ENCODE assay signal across 36 cellular contexts in genomic region chr15:62459875-62460274, GRCh38.
"Had no signal": no experiment of that assay in that cellular context is flagged by ENCODE, and none has a peak within 500 bp of the region (broad histone marks: within the 10 kb centered on the region; RNA-seq: fewer than 3 reads in every experiment).

No MANE protein-coding gene starts in this region.

- DNase-seq: activated CD4-positive, alpha-beta memory T cell treated with anti-CD3 and anti-CD28 coated beads, Interleukin-2, amount 10 ng/mL, durations not matched to agents 7 days and 5 days; activated CD4-positive, alpha-beta T cell treated with anti-CD3 and anti-CD28 coated beads for 1 hour; activated CD4-positive, alpha-beta T cell treated with anti-CD3 and anti-CD28 coated beads for 36 hours; activated CD4-positive, alpha-beta T cell treated with anti-CD3 and anti-CD28 coated beads for 48 hours; activated CD4-positive, alpha-beta T cell treated with anti-CD3 and anti-CD28 coated beads, Interleukin-2, amount 10 ng/mL, durations not matched to agents 7 days and 5 days; activated CD4-positive, alpha-beta T cell treated with anti-CD3 and anti-CD28 coated beads, Interleukin-2, amount 50 U/mL, for 48 hours; activated CD4-positive, CD25-positive, alpha-beta regulatory T cell; activated CD8-positive, alpha-beta memory T cell treated with anti-CD3 and anti-CD28 coated beads for 24 hours; activated CD8-positive, alpha-beta memory T cell treated with anti-CD3 and anti-CD28 coated beads, Interleukin-2, amount 10 ng/mL, durations not matched to agents 7 days and 5 days; activated CD8-positive, alpha-beta memory T cell treated with anti-CD3 and anti-CD28 coated beads, Interleukin-2, amount 50 U/mL, for 48 hours; activated CD8-positive, alpha-beta T cell treated with anti-CD3 and anti-CD28 coated beads, Interleukin-2, amount 10 ng/mL, durations not matched to agents 7 days and 5 days; activated effector memory CD4-positive, alpha-beta T cell treated with Interleukin-2 at 50 U/mL for 16 hours; activated gamma-delta T cell; activated naive CD4-positive, alpha-beta T cell treated with anti-CD3 and anti-CD28 coated beads, Interleukin-2, amount 10 ng/mL, durations not matched to agents 7 days and 5 days; activated naive CD4-positive, alpha-beta T cell treated with Interleukin-2 at 50 U/mL for 16 hours; activated naive CD8-positive, alpha-beta T cell treated with anti-CD3 and anti-CD28 coated beads, Interleukin-2, amount 10 ng/mL, durations not matched to agents 7 days and 5 days; activated naive CD8-positive, alpha-beta T cell treated with anti-CD3 and anti-CD28 coated beads, Interleukin-2, amount 50 U/mL, for 24 hours; activated T-cell treated with anti-CD3 and anti-CD28 coated beads, Interleukin-2, amount 50 U/mL, for 24 hours; activated T-cell treated with anti-CD3 and anti-CD28 coated beads, Interleukin-2, amount 50 U/mL, for 48 hours; amygdala; anterior cingulate cortex; caudate nucleus; cerebellar nuclear complex; T-helper 2 cell; T-helper 9 cell had no signal

- H3K4me3 Mint-ChIP-seq: activated CD4-positive, alpha-beta memory T cell treated with anti-CD3 and anti-CD28 coated beads, Interleukin-2, amount 10 ng/mL, durations not matched to agents 7 days and 5 days; activated CD4-positive, alpha-beta T cell treated with anti-CD3 and anti-CD28 coated beads for 36 hours; activated CD4-positive, alpha-beta T cell treated with anti-CD3 and anti-CD28 coated beads, Interleukin-2, amount 10 ng/mL, durations not matched to agents 7 days and 5 days; activated CD8-positive, alpha-beta memory T cell treated with anti-CD3 and anti-CD28 coated beads, Interleukin-2, amount 10 ng/mL, durations not matched to agents 7 days and 5 days; activated CD8-positive, alpha-beta T cell treated with anti-CD3 and anti-CD28 coated beads, Interleukin-2, amount 10 ng/mL, durations not matched to agents 7 days and 5 days; activated naive CD4-positive, alpha-beta T cell treated with anti-CD3 and anti-CD28 coated beads, Interleukin-2, amount 10 ng/mL, durations not matched to agents 7 days and 5 days; activated naive CD4-positive, alpha-beta T cell treated with anti-CD3 and anti-CD28 coated beads, Interleukin-2, amount 50 U/mL, for 24 hours; activated naive CD8-positive, alpha-beta T cell; activated naive CD8-positive, alpha-beta T cell treated with anti-CD3 and anti-CD28 coated beads, Interleukin-2, amount 10 ng/mL, durations not matched to agents 7 days and 5 days; activated naive CD8-positive, alpha-beta T cell treated with anti-CD3 and anti-CD28 coated beads, Interleukin-2, amount 50 U/mL, for 24 hours; activated T-cell treated with anti-CD3 and anti-CD28 coated beads, Interleukin-2, amount 50 U/mL, for 24 hours; brain; central memory CD8-positive, alpha-beta T cell; T-helper 1 cell treated with Interleukin-12 subunit alpha and Interleukin-12 subunit beta and Interleukin-4 antibody, amounts not matched to agents 30 μg/mL and 1 μg/mL, for 36 hours; T-helper 2 cell treated with Interferon-gamma antibody and Interleukin-4, amounts not matched to agents 5 μg/mL and 100 μg/mL, for 36 hours had no signal

- H3K27me3 Mint-ChIP-seq: activated CD4-positive, alpha-beta memory T cell treated with anti-CD3 and anti-CD28 coated beads, Interleukin-2, amount 10 ng/mL, durations not matched to agents 7 days and 5 days; activated CD8-positive, alpha-beta memory T cell treated with anti-CD3 and anti-CD28 coated beads, Interleukin-2, amount 10 ng/mL, durations not matched to agents 7 days and 5 days; activated naive CD4-positive, alpha-beta T cell treated with anti-CD3 and anti-CD28 coated beads, Interleukin-2, amount 10 ng/mL, durations not matched to agents 7 days and 5 days; activated naive CD8-positive, alpha-beta T cell; activated naive CD8-positive, alpha-beta T cell treated with anti-CD3 and anti-CD28 coated beads, Interleukin-2, amount 10 ng/mL, durations not matched to agents 7 days and 5 days had no signal

- H3K27ac ChIP-seq: cardiac muscle cell, VCaP had no signal

- H3K36me3 Mint-ChIP-seq: activated CD8-positive, alpha-beta memory T cell treated with anti-CD3 and anti-CD28 coated beads, Interleukin-2, amount 10 ng/mL, durations not matched to agents 7 days and 5 days; activated naive CD4-positive, alpha-beta T cell treated with anti-CD3 and anti-CD28 coated beads, Interleukin-2, amount 10 ng/mL, durations not matched to agents 7 days and 5 days; activated naive CD4-positive, alpha-beta T cell treated with anti-CD3 and anti-CD28 coated beads, Interleukin-2, amount 50 U/mL, for 24 hours; activated naive CD8-positive, alpha-beta T cell; activated naive CD8-positive, alpha-beta T cell treated with anti-CD3 and anti-CD28 coated beads, Interleukin-2, amount 10 ng/mL, durations not matched to agents 7 days and 5 days; brain had no signal

- ATAC-seq: activated CD4-positive, alpha-beta T cell treated with anti-CD3 and anti-CD28 coated beads for 36 hours; activated CD4-positive, CD25-positive, alpha-beta regulatory T cell treated with anti-CD3 and anti-CD28 coated beads, Interleukin-2, amount 50 U/mL, for 24 hours; activated CD8-positive, alpha-beta memory T cell treated with anti-CD3 and anti-CD28 coated beads, Interleukin-2, amount 10 ng/mL, durations not matched to agents 7 days and 5 days; activated CD8-positive, alpha-beta T cell treated with anti-CD3 and anti-CD28 coated beads, Interleukin-2, amount 10 ng/mL, durations not matched to agents 7 days and 5 days; activated naive CD8-positive, alpha-beta T cell treated with anti-CD3 and anti-CD28 coated beads, Interleukin-2, amount 50 U/mL, for 24 hours had no signal

- H3K4me3 ChIP-seq: ascending aorta, cardiac muscle cell had no signal

- H3K9me3 Mint-ChIP-seq: activated CD4-positive, alpha-beta memory T cell treated with anti-CD3 and anti-CD28 coated beads, Interleukin-2, amount 10 ng/mL, durations not matched to agents 7 days and 5 days; activated CD4-positive, alpha-beta T cell treated with anti-CD3 and anti-CD28 coated beads, Interleukin-2, amount 10 ng/mL, durations not matched to agents 7 days and 5 days; activated naive CD4-positive, alpha-beta T cell treated with anti-CD3 and anti-CD28 coated beads, Interleukin-2, amount 10 ng/mL, durations not matched to agents 7 days and 5 days; activated naive CD4-positive, alpha-beta T cell treated with anti-CD3 and anti-CD28 coated beads, Interleukin-2, amount 50 U/mL, for 24 hours; activated naive CD8-positive, alpha-beta T cell treated with anti-CD3 and anti-CD28 coated beads, Interleukin-2, amount 50 U/mL, for 24 hours; activated T-cell treated with anti-CD3 and anti-CD28 coated beads, Interleukin-2, amount 50 U/mL, for 24 hours; activated T-helper 2 cell treated with anti-CD3 and anti-CD28 coated beads, Interferon-gamma antibody, Interleukin-2, Interleukin-4, amounts not matched to agents 10 μg/mL and 5 μg/mL and 100 μg/mL, durations not matched to agents 14 hours and 24 hours and 36 hours; central memory CD8-positive, alpha-beta T cell; T-helper 1 cell treated with Interleukin-12 subunit alpha and Interleukin-12 subunit beta and Interleukin-4 antibody, amounts not matched to agents 30 μg/mL and 1 μg/mL, for 36 hours; T-helper 2 cell treated with Interferon-gamma antibody and Interleukin-4, amounts not matched to agents 5 μg/mL and 100 μg/mL, for 36 hours had no signal

- H3K9me3 ChIP-seq: ascending aorta had no signal

- H3K27me3 ChIP-seq: ascending aorta had no signal

- H3K36me3 ChIP-seq: ascending aorta, cardiac muscle cell had no signal

- H3K27ac Mint-ChIP-seq: activated CD4-positive, alpha-beta memory T cell treated with anti-CD3 and anti-CD28 coated beads, Interleukin-2, amount 10 ng/mL, durations not matched to agents 7 days and 5 days; activated CD4-positive, alpha-beta T cell treated with anti-CD3 and anti-CD28 coated beads for 36 hours; activated CD4-positive, alpha-beta T cell treated with anti-CD3 and anti-CD28 coated beads, Interleukin-2, amount 10 ng/mL, durations not matched to agents 7 days and 5 days; activated CD8-positive, alpha-beta memory T cell treated with anti-CD3 and anti-CD28 coated beads, Interleukin-2, amount 10 ng/mL, durations not matched to agents 7 days and 5 days; activated CD8-positive, alpha-beta T cell treated with anti-CD3 and anti-CD28 coated beads, Interleukin-2, amount 10 ng/mL, durations not matched to agents 7 days and 5 days; activated naive CD4-positive, alpha-beta T cell treated with anti-CD3 and anti-CD28 coated beads, Interleukin-2, amount 10 ng/mL, durations not matched to agents 7 days and 5 days; activated naive CD4-positive, alpha-beta T cell treated with anti-CD3 and anti-CD28 coated beads, Interleukin-2, amount 50 U/mL, for 24 hours; activated naive CD8-positive, alpha-beta T cell; activated naive CD8-positive, alpha-beta T cell treated with anti-CD3 and anti-CD28 coated beads, Interleukin-2, amount 10 ng/mL, durations not matched to agents 7 days and 5 days; activated naive CD8-positive, alpha-beta T cell treated with anti-CD3 and anti-CD28 coated beads, Interleukin-2, amount 50 U/mL, for 24 hours; activated T-cell treated with anti-CD3 and anti-CD28 coated beads, Interleukin-2, amount 50 U/mL, for 24 hours; activated T-helper 2 cell treated with anti-CD3 and anti-CD28 coated beads, Interferon-gamma antibody, Interleukin-2, Interleukin-4, amounts not matched to agents 10 μg/mL and 5 μg/mL and 100 μg/mL, durations not matched to agents 14 hours and 24 hours and 36 hours; brain; T-helper 1 cell treated with Interleukin-12 subunit alpha and Interleukin-12 subunit beta and Interleukin-4 antibody, amounts not matched to agents 30 μg/mL and 1 μg/mL, for 36 hours; T-helper 2 cell treated with Interferon-gamma antibody and Interleukin-4, amounts not matched to agents 5 μg/mL and 100 μg/mL, for 36 hours had no signal

- H3K4me1 Mint-ChIP-seq: activated CD4-positive, alpha-beta memory T cell treated with anti-CD3 and anti-CD28 coated beads, Interleukin-2, amount 10 ng/mL, durations not matched to agents 7 days and 5 days; activated CD4-positive, alpha-beta T cell treated with anti-CD3 and anti-CD28 coated beads for 36 hours; activated CD4-positive, alpha-beta T cell treated with anti-CD3 and anti-CD28 coated beads, Interleukin-2, amount 10 ng/mL, durations not matched to agents 7 days and 5 days; activated CD8-positive, alpha-beta memory T cell treated with anti-CD3 and anti-CD28 coated beads, Interleukin-2, amount 10 ng/mL, durations not matched to agents 7 days and 5 days; activated naive CD4-positive, alpha-beta T cell treated with anti-CD3 and anti-CD28 coated beads, Interleukin-2, amount 10 ng/mL, durations not matched to agents 7 days and 5 days; activated naive CD4-positive, alpha-beta T cell treated with anti-CD3 and anti-CD28 coated beads, Interleukin-2, amount 50 U/mL, for 24 hours; activated naive CD8-positive, alpha-beta T cell treated with anti-CD3 and anti-CD28 coated beads, Interleukin-2, amount 10 ng/mL, durations not matched to agents 7 days and 5 days; activated naive CD8-positive, alpha-beta T cell treated with anti-CD3 and anti-CD28 coated beads, Interleukin-2, amount 50 U/mL, for 24 hours; central memory CD8-positive, alpha-beta T cell had no signal
